In genomic region chr4:97366661-97367060, GRCh38 we compare ENCODE assay signal across 20 cellular contexts.
"Had no signal": no experiment of that assay in that cellular context is flagged by ENCODE, and none has a peak within 500 bp of the region (broad histone marks: within the 10 kb centered on the region; RNA-seq: fewer than 3 reads in every experiment).

No MANE protein-coding gene starts in this region.

- H3K4me2 ChIP-seq: hepatocyte had no signal

- H3K27ac Mint-ChIP-seq: endodermal cell; naive thymus-derived CD8-positive, alpha-beta T cell; stimulated activated memory B cell treated with anti-CD40 and anti-IgM and Interleukin-4, amounts not matched to agents 10 μg/mL and 1 μg/mL and 100 μg/mL, for 72 hours; stimulated activated naive CD8-positive, alpha-beta T cell treated with anti-CD3 and anti-CD28 coated beads, Interleukin-15, Interleukin-2, amounts not matched to agents 100 ng/mL and 50 ng/mL, for 24 hours had no signal

- DNase-seq: effector CD4-positive, alpha-beta T cell; endodermal cell; foreskin melanocyte; head of caudate nucleus; kidney glomerular epithelial cell; mammary epithelial cell; naive thymus-derived CD8-positive, alpha-beta T cell; occipital lobe; pancreas; right lobe of liver; stimulated activated CD4-positive, alpha-beta T cell treated with anti-CD3 and anti-CD28 coated beads, Interleukin-4, amount 100 ng/mL, for 24 hours; tibial artery had no signal

- ATAC-seq: left lobe of liver; naive thymus-derived CD8-positive, alpha-beta T cell; pancreas; right lobe of liver; stimulated activated memory B cell treated with anti-CD40 and anti-IgM and Interleukin-4, amounts not matched to agents 10 μg/mL and 1 μg/mL and 100 μg/mL, for 72 hours had no signal

- H3K79me2 ChIP-seq: hepatocyte had no signal

- H3K4me3 ChIP-seq: coronary artery, hepatocyte, pancreas, prostate gland, right lobe of liver, tibial artery had no signal

- H3K27ac ChIP-seq: coronary artery, hepatocyte, pancreas, prostate gland, right lobe of liver, tibial artery had no signal

- FAIRE-seq: endothelial cell of umbilical vein, pancreas had no signal

- H3K4me1 ChIP-seq: pancreas, prostate gland, right lobe of liver, tibial artery had no signal

- H3K9me3 ChIP-seq: pancreas, prostate gland had no signal

- H3K27me3 ChIP-seq: hepatocyte, pancreas, right lobe of liver, tibial artery had no signal

- H3K4me3 Mint-ChIP-seq: endodermal cell; naive thymus-derived CD8-positive, alpha-beta T cell; neural crest cell; stimulated activated memory B cell treated with anti-CD40 and anti-IgM and Interleukin-4, amounts not matched to agents 10 μg/mL and 1 μg/mL and 100 μg/mL, for 72 hours; stimulated activated naive CD8-positive, alpha-beta T cell treated with anti-CD3 and anti-CD28 coated beads, Interleukin-15, Interleukin-2, amounts not matched to agents 100 ng/mL and 50 ng/mL, for 24 hours had no signal

- H3K36me3 ChIP-seq: pancreas, prostate gland, right lobe of liver, tibial artery had no signal

- H2AFZ ChIP-seq: hepatocyte had no signal

- H3K27me3 Mint-ChIP-seq: naive thymus-derived CD8-positive, alpha-beta T cell; stimulated activated memory B cell treated with anti-CD40 and anti-IgM and Interleukin-4, amounts not matched to agents 10 μg/mL and 1 μg/mL and 100 μg/mL, for 72 hours; stimulated activated naive CD8-positive, alpha-beta T cell treated with anti-CD3 and anti-CD28 coated beads, Interleukin-15, Interleukin-2, amounts not matched to agents 100 ng/mL and 50 ng/mL, for 24 hours had no signal

- H3K4me1 Mint-ChIP-seq: endodermal cell; naive thymus-derived CD8-positive, alpha-beta T cell; neural crest cell; stimulated activated memory B cell treated with anti-CD40 and anti-IgM and Interleukin-4, amounts not matched to agents 10 μg/mL and 1 μg/mL and 100 μg/mL, for 72 hours had no signal

- H3K36me3 Mint-ChIP-seq: naive thymus-derived CD8-positive, alpha-beta T cell; stimulated activated memory B cell treated with anti-CD40 and anti-IgM and Interleukin-4, amounts not matched to agents 10 μg/mL and 1 μg/mL and 100 μg/mL, for 72 hours had no signal
